24 cellular contexts compared by ENCODE assay signal in genomic region chr17:61808442-61808841, GRCh38.
"Had no signal": no experiment of that assay in that cellular context is flagged by ENCODE, and none has a peak within 500 bp of the region (broad histone marks: within the 10 kb centered on the region; RNA-seq: fewer than 3 reads in every experiment).

No MANE protein-coding gene starts in this region.

- H3K9me3 ChIP-seq: MG63, SK-N-SH had no signal

- H3K4me3 ChIP-seq: MG63 had no signal

- FAIRE-seq: HTR-8/SVneo had no signal

- H3K27me3 ChIP-seq: MG63 had no signal

- H3K4me2 ChIP-seq: SK-N-SH had no signal

- H3K9ac ChIP-seq: SK-N-SH had no signal

- H3K27ac ChIP-seq: HL-60 had no signal

- DNase-seq: Karpas-422, KG1, MG63, NCI-H1092, NCI-H1105 treated with DMSO at 0.1 percent for 48 hours, NCI-H1417 treated with DMSO at 0.1 percent for 48 hours, NCI-H146, NCI-H1694 treated with DMSO at 0.1 percent for 48 hours, NCI-H1930, NCI-H2081 treated with DMSO at 0.1 percent for 48 hours, NCI-H2171, NCI-H226, NCI-H446, NCI-H510A, NCI-H524 treated with DMSO at 0.1 percent for 48 hours, NCI-H69, NCI-H774, Right ventricle myocardium superior, RPMI8226, SIG-M5, SK-N-SH, SW 1271 had no signal
